11 cellular contexts compared by ENCODE assay signal in genomic region chr5:16568875-16569580, GRCh38. TPM values are rescaled to one million over a fixed set of nuclear protein-coding genes. Genes with fewer than 3 reads are reported as not detected.
DNase-seq lines count a peak whose midpoint lies in the region; ATAC-seq and TF ChIP-seq lines count a peak whose summit lies in the region.
"Had no signal": no experiment of that assay in that cellular context is flagged by ENCODE, and none has a peak within 500 bp of the region (broad histone marks: within the 10 kb centered on the region; RNA-seq: fewer than 3 reads in every experiment).

No MANE protein-coding gene starts in this region.

- no peaks in the 10 kb centered on the region for H3K27me3 ChIP-seq in muscle layer of duodenum (ENCODE audit: low read depth, low read length)
- H3K27me3 ChIP-seq in spleen (replicated peaks in 1 of 7): no peaks in the 10 kb centered on the region

- DNase-seq in DMS 273 (lab: John Stamatoyannopoulos, UW; ENCODE audit: unreplicated experiment): peak; percentile 74
- DNase-seq in NCI-H2081 treated with DMSO at 0.1 percent for 48 hours (lab: John Stamatoyannopoulos, UW): peak; percentile 90
- DNase-seq in astrocyte of the spinal cord (ENCODE audit: low read depth, low spot score): peak; percentile 76
- no peak for DNase-seq in spleen
- no peak for DNase-seq in HUDEP-2 (lab: John Stamatoyannopoulos, UW; ENCODE audit: unreplicated experiment in 76 of 76)
- DNase-seq: activated CD4-positive, CD25-positive, alpha-beta regulatory T cell had no signal

- intact Hi-C loops in spleen (cut with DNase I; ENCODE audit: low total_unique reads): no loop called here

- 87 to 94% (median 94%) methylated on average over 16 of the region's 16 CpGs for WGBS in spleen, 5 donors

- TF ChIP-seq CTCF in astrocyte of the spinal cord (IDR thresholded peaks at IDR 0.05; ENCODE audit: low read depth, low read length) (no peak), spleen (IDR thresholded peaks at IDR 0.05 in 8 of 11, conservative IDR thresholded peaks at IDR 0.05 in 3 of 11) (no peak)

- H3K4me3 ChIP-seq in astrocyte of the spinal cord (ENCODE audit: low read depth, low read length) (no peak overlapping the region), muscle layer of duodenum (ENCODE audit: low read depth in 1 of 2, low read length in 2 of 2) (no peak overlapping the region), spleen (no peak overlapping the region)

- H3K9me3 ChIP-seq in muscle layer of duodenum (ENCODE audit: control insufficient read depth in 1 of 2, low read length in 2 of 2) (no peaks in the 10 kb centered on the region), spleen (no peaks in the 10 kb centered on the region)

- H3K36me3 ChIP-seq in muscle layer of duodenum (ENCODE audit: control insufficient read depth in 1 of 2, insufficient read depth in 2 of 2, low read length in 2 of 2): no peaks in the 10 kb centered on the region
- H3K36me3 ChIP-seq in spleen: peaks cover 0 to 3% (median 0%) of the 10 kb centered on the region in 6 donors

- in situ Hi-C loops in astrocyte of the spinal cord (cut with HindIII; ENCODE audit: low sequenced_read_pairs): no loop called here

- peaks cover 0 to 4% of the 10 kb centered on the region in 2 donors for H3K4me1 ChIP-seq in muscle layer of duodenum (ENCODE audit: control insufficient read depth in 1 of 2, insufficient read depth in 2 of 2, low read length in 2 of 2)
- no peaks in the 10 kb centered on the region for H3K4me1 ChIP-seq in spleen

- no peak for TF ChIP-seq POLR2A in spleen (IDR thresholded peaks at IDR 0.05)

- ATAC-seq in GM21360 (IDR thresholded peaks at IDR 0.05; ENCODE audit: unreplicated experiment) (no peak), HG03460 (IDR thresholded peaks at IDR 0.05; ENCODE audit: unreplicated experiment) (no peak)
- ATAC-seq: activated naive CD4-positive, alpha-beta T cell treated with anti-CD3 and anti-CD28 coated beads, Interleukin-2, amount 50 U/mL, for 72 hours; HCT116 had no signal

- peak overlapping the region; percentile 43 for H3K27ac ChIP-seq in muscle layer of duodenum (ENCODE audit: low read length)
- H3K27ac ChIP-seq in spleen: no peak overlapping the region

RNA-seq across cellular contexts. Expression of gene RETREG1, which starts 47.8 kb away (rescaled TPM):
- 1 to 10 TPM; 3.1 to 9.0 (median 5.8) TPM for total RNA-seq in spleen
- 1 to 10 TPM; 2.5 to 2.8 (median 2.6) TPM for polyA plus RNA-seq in spleen

Comparison
In these comparisons a context has a peak if more than half of its experiments do, and no peak if none do; other contexts are left out.
1. DNase-seq: peak in DMS 273 (single experiment), NCI-H2081 treated with DMSO at 0.1 percent for 48 hours (single experiment) and astrocyte of the spinal cord (single experiment); none in spleen (single experiment) and HUDEP-2 (0 of 76).